10 cellular contexts compared by ENCODE assay signal in the genomic region with DNA sequence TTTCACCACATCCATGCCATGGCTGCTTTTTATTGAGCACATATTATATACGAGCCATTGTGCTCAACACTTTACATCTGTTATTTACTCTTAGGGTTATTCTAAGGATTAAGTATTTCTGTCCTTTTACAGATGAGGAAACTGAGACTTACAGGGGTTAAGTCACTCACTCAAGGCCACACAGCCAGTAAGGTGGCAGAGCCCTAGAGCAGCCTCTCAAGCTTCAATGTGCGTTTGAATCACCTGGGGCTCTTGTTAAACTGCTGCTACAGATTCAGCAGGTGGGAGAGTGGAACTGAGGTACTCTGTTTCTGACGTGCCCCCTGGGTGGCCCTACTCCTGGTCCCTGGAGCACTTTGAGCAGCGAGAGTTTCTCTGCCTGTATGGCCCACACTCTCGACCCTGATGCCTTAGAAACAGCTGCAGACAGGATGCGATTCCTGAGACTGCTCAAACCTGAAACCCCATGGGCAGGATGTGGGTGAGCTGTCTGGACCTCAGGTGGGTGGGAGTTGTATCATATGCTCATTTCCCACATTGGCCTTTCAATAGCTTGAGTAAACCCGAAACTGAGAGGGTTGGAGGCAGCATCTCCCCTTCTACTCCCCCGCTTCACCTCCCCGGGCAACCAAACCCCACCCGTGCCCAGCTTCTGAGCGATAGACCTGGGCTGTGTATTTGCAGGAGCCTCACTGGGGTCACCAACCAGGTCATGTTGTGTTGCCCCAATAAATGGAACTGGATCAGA. TPM values are rescaled to one million over a fixed set of nuclear protein-coding genes. Genes with fewer than 3 reads are reported as not detected.
A peak's percentile ranks its signal among the peaks of the same experiment; 100 is the strongest.
DNase-seq lines count a peak whose midpoint lies in the region; ATAC-seq, FAIRE-seq and TF ChIP-seq lines count a peak whose summit lies in the region.
"Had no signal": no experiment of that assay in that cellular context is flagged by ENCODE, and none has a peak within 500 bp of the region (broad histone marks: within the 10 kb centered on the region; RNA-seq: fewer than 3 reads in every experiment).

No MANE protein-coding gene starts in this region.

- H3K9me3 ChIP-seq in GM12878 (replicated peaks; ENCODE audit: control insufficient read depth, insufficient read depth, low read length) (peaks cover 6% of the 10 kb centered on the region), right lobe of liver (no peaks in the 10 kb centered on the region)
- H3K9me3 ChIP-seq: psoas muscle had no signal

- CTCF ChIA-PET in T-cell (lab: Charles Lee), result interaction anchor here (1.0 to 2.1 kb wide), 5 partner anchors 17 to 66 kb away, joined by 3 to 11 read pairs (median 6); no protein-coding TSS in a partner anchor
- CTCF ChIA-PET in GM12878 (lab: Yijun Ruan, JAX), result interaction anchor here (1.0 to 1.6 kb wide), 4 partner anchors 15 to 155 kb away, joined by 3 to 6 read pairs (median 4); no protein-coding TSS in a partner anchor

- peaks cover 3 to 15% of the 10 kb centered on the region in 2 experiments for H3K27me3 ChIP-seq in GM12878 (replicated peaks in 1 of 2; ENCODE audit: control insufficient read depth in 2 of 2, insufficient read depth in 2 of 2, low read length in 1 of 2)
- no peaks in the 10 kb centered on the region for H3K27me3 ChIP-seq in right lobe of liver

- H3K27ac Mint-ChIP-seq in T-cell, result peak overlapping the region; percentile 91 to 93

- H3K9ac ChIP-seq in GM12878 (ENCODE audit: control insufficient read depth, insufficient read depth, low read length), result no peak overlapping the region

- TF ChIP-seq RAD21 in GM12878 (IDR thresholded peaks at IDR 0.05; ENCODE audit: insufficient read depth, low read depth, low read length), result no peak

- no TSS peak for BruUV-seq in GM12878 (replicated peaks; lab: Mats Ljungman, UMichigan)

- in situ Hi-C loops in GM12878 (cut with MboI), result no loop called here

- peak overlapping the region; percentile 65 to 79 (median 74) for H3K4me3 Mint-ChIP-seq in T-cell

- H3K4me3 ChIP-seq in GM12878 (no peak overlapping the region), right lobe of liver (no peak overlapping the region)
- H3K4me3 ChIP-seq: psoas muscle had no signal

- H3K36me3 ChIP-seq in GM12878 (ENCODE audit: control insufficient read depth in 2 of 2, insufficient read depth in 2 of 2, low read length in 1 of 2) (no peaks in the 10 kb centered on the region), right lobe of liver (no peaks in the 10 kb centered on the region)

- SMC1A ChIA-PET in GM12878 (lab: Charles Lee; ENCODE audit: uncharacterized antibody, unreplicated experiment), result interaction anchor here (0.8 to 1.4 kb wide), 9 partner anchors 10 to 244 kb away, joined by 3 to 4 read pairs (median 3); no protein-coding TSS in a partner anchor

- peak overlapping the region; percentile 58 for H3K4me2 ChIP-seq in GM12878 (ENCODE audit: control insufficient read depth, insufficient read depth)

- H3K4me1 ChIP-seq in GM12878 (ENCODE audit: control insufficient read depth, insufficient read depth, low read length), result peaks cover 21% of the 10 kb centered on the region
- peaks cover 0 to 26% (median 13%) of the 10 kb centered on the region in 4 donors for H3K4me1 ChIP-seq in right lobe of liver

- H2AFZ ChIP-seq in GM12878 (ENCODE audit: control insufficient read depth, low read depth, low read length), result no peak overlapping the region

- intact Hi-C loops in GM12878 (cut with micrococcal nuclease; ENCODE audit: unreplicated experiment), result loop anchor here (5.0 kb wide), 3 partner anchors 54 to 129 kb away; partner anchors contain the start of gene SELENON
- intact Hi-C loops in right lobe of liver (cut with DNase I), result no loop called here

- H3K27ac ChIP-seq in GM12878 (ENCODE audit: control insufficient read depth, insufficient read depth) (no peak overlapping the region), right lobe of liver (no peak overlapping the region)
- H3K27ac ChIP-seq: psoas muscle had no signal

- TF ChIP-seq CTCF in GM12878 (IDR thresholded peaks at IDR 0.05 in 2 of 3, conservative IDR thresholded peaks at IDR 0.05 in 1 of 3; ENCODE audit: control insufficient read depth in 2 of 3, extremely low read depth in 1 of 3, insufficient read depth in 1 of 3, low read depth in 3 of 3, low read length in 3 of 3) (no peak), right lobe of liver (IDR thresholded peaks at IDR 0.05) (no peak)

- under 1% methylated on average over 11 of the region's 11 CpGs for WGBS in GM12878 (ENCODE audit: insufficient coverage, insufficient replicate concordance, low lambda C conversion rate, missing lambda C conversion rate)
- 63% methylated on average over 5 of the region's 11 CpGs for WGBS in right lobe of liver (ENCODE audit: insufficient coverage, low coverage, low lambda C conversion rate, missing lambda C conversion rate)

- ATAC-seq in HG02571 (IDR thresholded peaks at IDR 0.05; ENCODE audit: unreplicated experiment) (peak; percentile 74), T-cell (replicated peaks in 1 of 4) (peak; percentile 85 to 90 (median 89)), GM12878 (peak; percentile 98), right lobe of liver (no peak)
- ATAC-seq in stimulated activated naive CD8-positive, alpha-beta T cell treated with anti-CD3 and anti-CD28 coated beads, Interleukin-15, Interleukin-2, amounts not matched to agents 100 U/mL and 50 U/mL, for 24 hours, result peak; percentile 92

- no peaks in the 10 kb centered on the region for H4K20me1 ChIP-seq in GM12878 (ENCODE audit: control insufficient read depth, insufficient read depth)

- no peaks in the 10 kb centered on the region for H3K79me2 ChIP-seq in GM12878 (ENCODE audit: control insufficient read depth, insufficient read depth, low read length)

- no peaks in the 10 kb centered on the region for H3K9me3 Mint-ChIP-seq in T-cell

- DNase-seq in GM12891 (ENCODE audit: insufficient read length, low spot score), result peak; percentile 63
- DNase-seq in T-cell, result peak; percentile 50 to 80 (median 70)
- peak; percentile 93 for DNase-seq in GM12878 (ENCODE audit: low read depth, low spot score)
- peak; percentile 82 for DNase-seq in stimulated activated naive CD8-positive, alpha-beta T cell treated with anti-CD3 and anti-CD28 coated beads, Interleukin-15, Interleukin-2, amounts not matched to agents 100 U/mL and 50 U/mL, for 24 hours
- no peak for DNase-seq in NCI-H2081 treated with DMSO at 0.1 percent for 48 hours (lab: John Stamatoyannopoulos, UW)
- no peak for DNase-seq in right lobe of liver
- no peak for DNase-seq in HCEC 1CT
- DNase-seq: psoas muscle had no signal

- FAIRE-seq in GM12891 (lab: Jason Lieb, UNC), result peak; percentile 99
- FAIRE-seq in GM12878 (lab: Jason Lieb, UNC), result peak; percentile 98
- FAIRE-seq: bronchial epithelial cell had no signal

- POLR2A ChIA-PET in T-cell (lab: Charles Lee), result interaction anchor here (0.9 to 1.1 kb wide), 3 partner anchors 12 to 67 kb away, joined by 3 read pairs; no protein-coding TSS in a partner anchor
- POLR2A ChIA-PET in GM12878 (lab: Charles Lee), result no interaction called here

- RAD21 ChIA-PET in GM12878 (lab: Charles Lee; ENCODE audit: unreplicated experiment), result interaction anchor here (1.0 to 1.6 kb wide), 3 partner anchors 67 to 128 kb away, joined by 3 to 6 read pairs (median 4); no protein-coding TSS in a partner anchor

- H3K27me3 Mint-ChIP-seq in T-cell, result no peaks in the 10 kb centered on the region

- peak; percentile 93 to 97 for TF ChIP-seq EP300 in GM12878 (IDR thresholded peaks at IDR 0.05; ENCODE audit: borderline replicate concordance in 1 of 2, control insufficient read depth in 1 of 2, low read depth in 2 of 2, low read length in 2 of 2)

- TF ChIP-seq POLR2A in GM12891 (IDR thresholded peaks at IDR 0.05; ENCODE audit: low read depth, low read length) (no peak), GM12878 (IDR thresholded peaks at IDR 0.05; ENCODE audit: low read depth, low read length) (no peak), right lobe of liver (IDR thresholded peaks at IDR 0.05) (no peak)

- H3K4me1 Mint-ChIP-seq in T-cell, result peaks cover 91 to 93% (median 92%) of the 10 kb centered on the region in 3 donors

- peaks cover 27% of the 10 kb centered on the region for H3K36me3 Mint-ChIP-seq in T-cell

TF ChIP-seq in GM12891, 5 proteins besides CTCF, POLR2A, EP300 and RAD21:
- TF ChIP-seq SPI1 (IDR thresholded peaks at IDR 0.05; ENCODE audit: low read depth, low read length) (peak; percentile 35), TAF1 (IDR thresholded peaks at IDR 0.05; ENCODE audit: low read depth, low read length) (no peak), PAX5 (IDR thresholded peaks at IDR 0.05; ENCODE audit: insufficient read depth, low read length, severe bottlenecking) (no peak), POU2F2 (IDR thresholded peaks at IDR 0.05; ENCODE audit: low read depth, low read length) (peak; percentile 93), POLR2AphosphoS5 (IDR thresholded peaks at IDR 0.05; ENCODE audit: low read depth, low read length) (peak; percentile 39; the same call in 1 of the 2 replicates)

TF ChIP-seq in GM12878, 131 proteins besides CTCF, POLR2A, EP300 and RAD21 (continues in another document):
- no peak for TF ChIP-seq SREBF1 (IDR thresholded peaks at IDR 0.05; ENCODE audit: low read length)
- no peak for TF ChIP-seq FOXK2 (IDR thresholded peaks at IDR 0.05)
- TF ChIP-seq RFX5 (IDR thresholded peaks at IDR 0.05; ENCODE audit: low read depth, low read length), result no peak
- no peak for TF ChIP-seq ZNF274 (IDR thresholded peaks at IDR 0.05; ENCODE audit: insufficient read depth, insufficient read length)
- TF ChIP-seq POU2F2 (IDR thresholded peaks at IDR 0.05; ENCODE audit: borderline replicate concordance, low read depth, low read length), result peak; percentile 92; the same call in 2 of the 3 replicates
- peak; percentile 99 for TF ChIP-seq MTA3 (IDR thresholded peaks at IDR 0.05; ENCODE audit: borderline replicate concordance, low read length)

RNA-seq across cellular contexts. Expression of gene MAN1C1, which starts 59.3 kb away (rescaled TPM):
- 0.94 TPM for polyA plus RNA-seq in GM12891 (2012; ENCODE audit: low read depth, missing spikeins)
- 10 to 100 TPM; 57.5 to 90.5 (median 65.5) TPM for total RNA-seq in T-cell
- total RNA-seq in GM12878 (2013; cell fraction: nucleolus; rRNA removed), result 0.58 and 0.88 TPM in 2 replicates
- total RNA-seq in GM12878 (2014; rRNA removed), result 0.23 TPM in 1 of 2 replicates, not detected in the other
- total RNA-seq in GM12878 (2014; rRNA removed; fragmentation: Illumina TruSeq; extraction: Trizol), result 0.09 and 0.22 TPM in 2 replicates
- total RNA-seq in GM12878 (2021), result 0.19 and 0.21 TPM in 2 replicates
- polyA plus RNA-seq in GM12878 (2011; ENCODE audit: low read depth), result not detected
- 0.35 and 0.38 TPM in 2 replicates for polyA plus RNA-seq in GM12878 (2011; rRNA removed)
- 0.64 and 0.70 TPM in 2 replicates for polyA plus RNA-seq in GM12878 (2011; cell fraction: cytosol; rRNA removed)
- polyA plus RNA-seq in GM12878 (2011; cell fraction: nucleus; rRNA removed), result 1.0 and 1.1 TPM in 2 replicates
- polyA plus RNA-seq in GM12878 (2012), result 0.16 and 0.29 TPM in 2 replicates
- 0.12 TPM in 1 of 2 replicates, not detected in the other for polyA plus RNA-seq in GM12878 (2014; fragmentation: Illumina TruSeq; extraction: Trizol)
- not detected for polyA plus RNA-seq in GM12878 (2014; fragmentation: Nextera tagmentation; extraction: Ambion mirVana)
- 0.18 and 0.56 TPM in 2 replicates for polyA plus RNA-seq in GM12878 (2014; rRNA removed)
- under 1 TPM in 1 of 2 experiments, not detected in 1; 0.15 TPM for polyA plus RNA-seq in GM12878 (2016; fragmentation: Nextera tagmentation; extraction: Ambion mirVana)
- polyA minus RNA-seq in GM12878 (2011; rRNA and poly(A)+ RNA removed), result 0.46 and 0.80 TPM in 2 replicates
- polyA minus RNA-seq in GM12878 (2011; cell fraction: cytosol; rRNA and poly(A)+ RNA removed), result 0.62 TPM in 1 of 2 replicates, not detected in the other
- 0.24 and 0.29 TPM in 2 replicates for polyA minus RNA-seq in GM12878 (2011; cell fraction: nucleus; rRNA and poly(A)+ RNA removed)
- total RNA-seq in right lobe of liver, result 10 to 100 TPM; 10.7 to 38.8 (median 21.0) TPM

Comparison
In these comparisons a context has a peak if more than half of its experiments do, and no peak if none do; other contexts are left out.
1. DNase-seq: peak in GM12891 (single experiment), T-cell (34 of 34), GM12878 (single experiment) and stimulated activated naive CD8-positive, alpha-beta T cell treated with anti-CD3 and anti-CD28 coated beads, Interleukin-15, Interleukin-2, amounts not matched to agents 100 U/mL and 50 U/mL, for 24 hours (single experiment); none in NCI-H2081 treated with DMSO at 0.1 percent for 48 hours (single experiment), right lobe of liver (0 of 3) and HCEC 1CT (single experiment).
2. ATAC-seq: peak in HG02571 (single experiment), T-cell (4 of 4), GM12878 (single experiment) and stimulated activated naive CD8-positive, alpha-beta T cell treated with anti-CD3 and anti-CD28 coated beads, Interleukin-15, Interleukin-2, amounts not matched to agents 100 U/mL and 50 U/mL, for 24 hours (single experiment); none in right lobe of liver (0 of 4).
3. RNA of gene MAN1C1, which starts 59.3 kb away (total RNA-seq): 57.5 to 90.5 TPM in T-cell and 10.7 to 38.8 TPM in right lobe of liver; 0.09 to 0.88 TPM in GM12878; every median in the first group is over 4 times any median in the second.